18 cellular contexts compared by ENCODE assay signal in genomic region chr1:236835491-236835890, GRCh38.
"Had no signal": no experiment of that assay in that cellular context is flagged by ENCODE, and none has a peak within 500 bp of the region (broad histone marks: within the 10 kb centered on the region; RNA-seq: fewer than 3 reads in every experiment).

No MANE protein-coding gene starts in this region.

- H3K4me3 Mint-ChIP-seq: neural progenitor cell; stimulated activated memory B cell treated with anti-CD40 and anti-IgM and Interleukin-4, amounts not matched to agents 10 μg/mL and 1 μg/mL and 100 μg/mL, for 72 hours had no signal

- H3K9me3 ChIP-seq: esophagus squamous epithelium, ovary, thyroid gland had no signal

- H3K27ac Mint-ChIP-seq: neural progenitor cell; stimulated activated memory B cell treated with anti-CD40 and anti-IgM and Interleukin-4, amounts not matched to agents 10 μg/mL and 1 μg/mL and 100 μg/mL, for 72 hours had no signal

- FAIRE-seq: endothelial cell of umbilical vein, urothelium cell line had no signal

- H3K27me3 Mint-ChIP-seq: stimulated activated memory B cell treated with anti-CD40 and anti-IgM and Interleukin-4, amounts not matched to agents 10 μg/mL and 1 μg/mL and 100 μg/mL, for 72 hours had no signal

- DNase-seq: activated CD4-positive, alpha-beta T cell treated with anti-CD3 and anti-CD28 coated beads for 1 hour; activated CD4-positive, alpha-beta T cell treated with anti-CD3 and anti-CD28 coated beads, Interleukin-2, amount 50 U/mL, for 4 hours; activated naive CD4-positive, alpha-beta T cell treated with Interleukin-2 at 50 U/mL for 16 hours; activated T-cell treated with anti-CD3 and anti-CD28 coated beads for 4 hours; amniotic stem cell; cortex of kidney; effector CD8-positive, alpha-beta T cell; esophagus squamous epithelium; foreskin fibroblast; hypothalamus; ovary; stimulated activated CD4-positive, alpha-beta T cell treated with anti-CD3 and anti-CD28 coated beads, Interleukin-12 subunit alpha, Interleukin-12 subunit beta, amount 100 ng/mL, for 4 hours; stimulated activated CD4-positive, alpha-beta T cell treated with anti-CD3 and anti-CD28 coated beads, Interleukin-2, amount 100 ng/mL, for 24 hours; thyroid gland had no signal

- H3K4me1 Mint-ChIP-seq: neural progenitor cell; stimulated activated memory B cell treated with anti-CD40 and anti-IgM and Interleukin-4, amounts not matched to agents 10 μg/mL and 1 μg/mL and 100 μg/mL, for 72 hours had no signal

- H3K27me3 ChIP-seq: esophagus squamous epithelium, neural progenitor cell, ovary, thyroid gland had no signal

- H3K27ac ChIP-seq: esophagus squamous epithelium, neural progenitor cell, ovary, thyroid gland had no signal

- H3K9me3 Mint-ChIP-seq: neural progenitor cell; stimulated activated memory B cell treated with anti-CD40 and anti-IgM and Interleukin-4, amounts not matched to agents 10 μg/mL and 1 μg/mL and 100 μg/mL, for 72 hours had no signal

- ATAC-seq: stimulated activated memory B cell treated with anti-CD40 and anti-IgM and Interleukin-4, amounts not matched to agents 10 μg/mL and 1 μg/mL and 100 μg/mL, for 72 hours had no signal
